Comparison of ENCODE assay signal across 8 cellular contexts in the genomic region with DNA sequence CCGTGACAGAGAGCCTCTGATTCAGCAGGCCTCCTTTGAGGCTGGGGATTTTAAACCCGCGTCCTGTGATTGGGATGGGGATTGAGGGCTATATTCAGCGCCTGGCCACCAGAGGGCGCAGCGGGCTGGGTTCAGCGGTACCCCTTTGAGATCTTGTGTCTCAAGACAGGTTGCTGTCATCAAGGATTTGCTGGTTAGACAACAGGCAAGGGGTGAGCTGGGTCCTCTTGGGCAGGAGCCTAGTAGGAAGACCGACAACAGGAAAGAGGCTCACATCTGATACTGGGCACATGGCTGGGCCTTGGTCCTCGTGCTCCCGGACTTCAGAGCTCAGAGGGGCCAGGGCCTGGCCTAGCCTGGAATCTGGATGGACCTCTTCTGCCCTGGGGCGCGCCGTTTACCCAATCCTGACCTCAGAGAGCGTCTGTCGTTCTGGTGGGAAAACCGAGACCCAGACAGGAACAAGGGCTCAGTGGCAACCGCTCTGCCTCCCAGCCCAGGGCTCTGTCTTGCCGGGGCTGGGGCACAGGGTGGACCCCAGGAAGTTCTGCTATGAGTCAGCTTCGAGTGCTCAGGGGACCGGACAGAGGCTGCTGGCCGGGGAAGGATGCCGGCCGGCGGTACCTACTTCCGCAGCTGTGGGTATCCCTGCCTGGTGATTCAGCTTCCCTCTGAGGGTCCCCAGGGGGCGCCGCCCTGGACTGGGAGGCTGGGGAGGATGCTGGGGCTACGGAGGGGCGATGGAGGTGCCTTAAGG. TPM values are rescaled to one million over a fixed set of nuclear protein-coding genes. Genes with fewer than 3 reads are reported as not detected.
DNase-seq lines count a peak whose midpoint lies in the region; FAIRE-seq and TF ChIP-seq lines count a peak whose summit lies in the region.

No MANE protein-coding gene starts in this region.

- H3K36me3 ChIP-seq in H7 (replicated peaks; ENCODE audit: control insufficient read depth, insufficient read depth, low read length) (no peaks in the 10 kb centered on the region), MM.1S (replicated peaks; ENCODE audit: insufficient read depth, low read length) (no peaks in the 10 kb centered on the region), SJCRH30 (no peaks in the 10 kb centered on the region)

- H3K9me3 ChIP-seq in MM.1S (replicated peaks; ENCODE audit: insufficient read depth, low read length) (no peaks in the 10 kb centered on the region), SJCRH30 (replicated peaks) (no peaks in the 10 kb centered on the region)

- H3K9me2 ChIP-seq in MM.1S (replicated peaks; ENCODE audit: insufficient read depth, low read length), result no peaks in the 10 kb centered on the region

- H2AFZ ChIP-seq in MM.1S (ENCODE audit: low read length), result peak overlapping the region; percentile 81

- TF ChIP-seq CTCF in MM.1S (IDR thresholded peaks at IDR 0.05; ENCODE audit: low read length), result peak; percentile 93

- DNase-seq in H7 (peak; percentile 93), MM.1S (peak; percentile 86), SJCRH30 (peak; percentile 67 to 81), germinal center (ENCODE audit: low spot score) (peak; percentile 92), non-pigmented ciliary epithelial cell (ENCODE audit: low read depth) (peak; percentile 57), substantia nigra (lab: John Stamatoyannopoulos, UW) (peak; percentile 15 to 93 (median 80))
- DNase-seq in activated naive CD4-positive, alpha-beta T cell treated with Interleukin-2 at 50 U/mL for 16 hours, result peak; percentile 91

- H3K4me1 ChIP-seq in MM.1S (ENCODE audit: low read length), result peaks cover 15% of the 10 kb centered on the region
- peaks cover 4% of the 10 kb centered on the region; the same call in 1 of the 2 replicates for H3K4me1 ChIP-seq in SJCRH30

- no peaks in the 10 kb centered on the region for H3K79me2 ChIP-seq in MM.1S (ENCODE audit: low read length)

- no peaks in the 10 kb centered on the region for H4K20me1 ChIP-seq in MM.1S (ENCODE audit: insufficient read depth, low read length)

- peak overlapping the region; percentile 80; the same call in 1 of the 2 replicates for H3K4me2 ChIP-seq in MM.1S (ENCODE audit: low read depth, low read length)

- peak overlapping the region; percentile 49 for H3K4me3 ChIP-seq in H7 (ENCODE audit: insufficient read depth, low read depth, low read length)
- H3K4me3 ChIP-seq in MM.1S (ENCODE audit: low read length), result peak overlapping the region; percentile 36; the same call in 1 of the 2 replicates
- H3K4me3 ChIP-seq in SJCRH30, result peak overlapping the region; percentile 60

- H3K27ac ChIP-seq in MM.1S (ENCODE audit: low read length) (no peak overlapping the region), SJCRH30 (no peak overlapping the region), substantia nigra (ENCODE audit: low read depth, low read length, poor library complexity, severe bottlenecking) (peak overlapping the region; percentile 97)

- no peak overlapping the region for H3K9ac ChIP-seq in MM.1S (ENCODE audit: low read length)

- H3F3A ChIP-seq in MM.1S (ENCODE audit: insufficient read depth, low read length), result 0 out of 2 replicates have a peak, but pooled peaks cover 6% of the 10 kb centered on the region

- peak; percentile 13 for FAIRE-seq in G401.6 (lab: Jason Lieb, UNC)

- H3K27me3 ChIP-seq in H7 (ENCODE audit: control insufficient read depth, insufficient read depth, low read length) (peaks cover 3% of the 10 kb centered on the region; the same call in 1 of the 2 replicates), MM.1S (replicated peaks; ENCODE audit: insufficient read depth, low read length) (no peaks in the 10 kb centered on the region), SJCRH30 (no peaks in the 10 kb centered on the region)

RNA-seq across cellular contexts. Expression of gene SLC35E4, which starts 0.9 kb away (rescaled TPM):
- total RNA-seq in H7 (2014; rRNA removed; shearing (Covaris generic)), result 5.1 and 6.5 TPM in 2 replicates
- 1.0 and 1.1 TPM in 2 replicates for total RNA-seq in SJCRH30 (2014; rRNA removed; shearing (Covaris generic))

RNA-seq across cellular contexts. Expression of gene TCN2, which starts 27.7 kb away (rescaled TPM):
- 35.6 and 40.3 TPM in 2 replicates for total RNA-seq in H7 (2014; rRNA removed; shearing (Covaris generic))
- total RNA-seq in SJCRH30 (2014; rRNA removed; shearing (Covaris generic)), result 0.53 and 0.85 TPM in 2 replicates

RNA-seq across cellular contexts. Expression of gene DUSP18, which starts 33.0 kb away (rescaled TPM):
- 1.8 and 2.6 TPM in 2 replicates for total RNA-seq in H7 (2014; rRNA removed; shearing (Covaris generic))
- total RNA-seq in SJCRH30 (2014; rRNA removed; shearing (Covaris generic)), result 0.99 and 1.7 TPM in 2 replicates

RNA-seq across cellular contexts. Expression of gene PES1, which starts 42.9 kb away (rescaled TPM):
- 86.2 and 111 TPM in 2 replicates for total RNA-seq in H7 (2014; rRNA removed; shearing (Covaris generic))
- 65.6 and 73.8 TPM in 2 replicates for total RNA-seq in SJCRH30 (2014; rRNA removed; shearing (Covaris generic))

Comparison
In these comparisons a context has a peak if more than half of its experiments do, and no peak if none do; other contexts are left out.
1. RNA of gene TCN2, which starts 27.7 kb away (total RNA-seq): 35.6 to 40.3 TPM in H7; 0.53 to 0.85 TPM in SJCRH30; every median in the first group is over 10 times any median in the second.
2. Peak in every context shown above with its lines, with median percentiles within 50 percentile points of each other: DNase-seq and H3K4me3 ChIP-seq.